8 cellular contexts compared by ENCODE assay signal in genomic region chrX:150365953-150366911, GRCh38. TPM values are rescaled to one million over a fixed set of nuclear protein-coding genes. Genes with fewer than 3 reads are reported as not detected.
A peak's percentile ranks its signal among the peaks of the same experiment; 100 is the strongest.
DNase-seq lines count a peak whose midpoint lies in the region; ATAC-seq and TF ChIP-seq lines count a peak whose summit lies in the region.

No MANE protein-coding gene starts in this region.

- CTCF ChIA-PET in AG04450 (lab: Charles Lee), result interaction anchor here (0.9 to 5.2 kb wide), 9 partner anchors 10 to 427 kb away, joined by 3 to 27 read pairs (median 5); no protein-coding TSS in a partner anchor
- CTCF ChIA-PET in activated naive CD4-positive, alpha-beta T cell treated with anti-CD3 and anti-CD28 coated beads, Interleukin-2, amount 10 ng/mL, durations not matched to agents 7 days and 5 days (lab: Charles Lee), result interaction anchor here (1.0 to 4.9 kb wide), 11 partner anchors 10 to 352 kb away, joined by 3 to 70 read pairs (median 4); no protein-coding TSS in a partner anchor

- no peaks in the 10 kb centered on the region for H3K36me3 Mint-ChIP-seq in activated naive CD4-positive, alpha-beta T cell treated with anti-CD3 and anti-CD28 coated beads, Interleukin-2, amount 10 ng/mL, durations not matched to agents 7 days and 5 days

- POLR2A ChIA-PET in AG04450 (lab: Yijun Ruan, JAX), result interaction anchor here (0.6 to 0.8 kb wide), 2 partner anchors 38 to 297 kb away, joined by 4 to 9 read pairs; no protein-coding TSS in a partner anchor

- no peaks in the 10 kb centered on the region for H3K9me3 Mint-ChIP-seq in activated naive CD4-positive, alpha-beta T cell treated with anti-CD3 and anti-CD28 coated beads, Interleukin-2, amount 10 ng/mL, durations not matched to agents 7 days and 5 days

- intact Hi-C loops in head of caudate nucleus (cut with DNase I), result loop anchor here (10.0 kb wide), 2 partner anchors 119 to 199 kb away; partner anchors contain the start of gene MTM1

- H3K27ac ChIP-seq in AG04450 (ENCODE audit: low read depth, low read length), result peak overlapping the region; percentile 85
- peak overlapping the region; percentile 96 for H3K27ac ChIP-seq in osteoblast (ENCODE audit: low read depth, low read length)

- no peaks in the 10 kb centered on the region for H3K9me3 ChIP-seq in AG04450 (ENCODE audit: control insufficient read depth, insufficient read depth, low read length)
- no peaks in the 10 kb centered on the region for H3K9me3 ChIP-seq in osteoblast (ENCODE audit: low read depth, low read length)

- peaks cover 13% of the 10 kb centered on the region for H3K4me1 ChIP-seq in osteoblast (ENCODE audit: insufficient read depth, low read length)

- peak overlapping the region; percentile 67 for H2AFZ ChIP-seq in osteoblast (ENCODE audit: low read length)

- peak overlapping the region; percentile 78 for H3K4me3 Mint-ChIP-seq in activated naive CD4-positive, alpha-beta T cell treated with anti-CD3 and anti-CD28 coated beads, Interleukin-2, amount 10 ng/mL, durations not matched to agents 7 days and 5 days

- no peaks in the 10 kb centered on the region for H3K36me3 ChIP-seq in osteoblast (ENCODE audit: insufficient read depth, low read length)

- peaks cover 24% of the 10 kb centered on the region for H3K4me1 Mint-ChIP-seq in activated naive CD4-positive, alpha-beta T cell treated with anti-CD3 and anti-CD28 coated beads, Interleukin-2, amount 10 ng/mL, durations not matched to agents 7 days and 5 days

- no peaks in the 10 kb centered on the region for H4K20me1 ChIP-seq in osteoblast (ENCODE audit: insufficient read depth, low read length)

- peak overlapping the region; percentile 74 for H3K4me3 ChIP-seq in AG04450 (ENCODE audit: low read depth, low read length)
- H3K4me3 ChIP-seq in osteoblast (ENCODE audit: insufficient read depth, low read length), result peak overlapping the region; percentile 78

- H3K27me3 ChIP-seq in AG04450 (ENCODE audit: control insufficient read depth, insufficient read depth, low read length) (no peaks in the 10 kb centered on the region), osteoblast (ENCODE audit: insufficient read depth, low read length) (no peaks in the 10 kb centered on the region)

- ATAC-seq in GM19351 (IDR thresholded peaks at IDR 0.05; ENCODE audit: unreplicated experiment), result no peak
- ATAC-seq in GM18517 (IDR thresholded peaks at IDR 0.05; ENCODE audit: unreplicated experiment), result no peak

- peak; percentile 25; the same call in 1 of the 2 replicates for TF ChIP-seq CTCF in AG04450 (IDR thresholded peaks at IDR 0.05; ENCODE audit: low read depth, low read length)
- TF ChIP-seq CTCF in osteoblast (IDR thresholded peaks at IDR 0.05; ENCODE audit: extremely low read depth, low read depth, low read length), result peak; percentile 18

- H3K4me2 ChIP-seq in osteoblast (ENCODE audit: insufficient read depth, low read length), result peak overlapping the region; percentile 82

- H3K27ac Mint-ChIP-seq in activated naive CD4-positive, alpha-beta T cell treated with anti-CD3 and anti-CD28 coated beads, Interleukin-2, amount 10 ng/mL, durations not matched to agents 7 days and 5 days, result peak overlapping the region; percentile 73

- H3K27me3 Mint-ChIP-seq in activated naive CD4-positive, alpha-beta T cell treated with anti-CD3 and anti-CD28 coated beads, Interleukin-2, amount 10 ng/mL, durations not matched to agents 7 days and 5 days, result peaks cover 45% of the 10 kb centered on the region

- DNase-seq in AG04450 (ENCODE audit: low read depth, low spot score) (no peak), HUDEP-2 (lab: John Stamatoyannopoulos, UW; ENCODE audit: unreplicated experiment in 76 of 76) (peak in 71 of 76 experiments; percentile 1 to 84 (median 50)), head of caudate nucleus (peak in 40 of 42 donors; percentile 19 to 77 (median 50)), osteoblast (ENCODE audit: insufficient read length, low spot score, missing footprints) (no peak), GF-D8 (lab: John Stamatoyannopoulos, UW) (no peak)
- peak; percentile 25 for DNase-seq in activated naive CD4-positive, alpha-beta T cell treated with anti-CD3 and anti-CD28 coated beads, Interleukin-2, amount 10 ng/mL, durations not matched to agents 7 days and 5 days

- H3K79me2 ChIP-seq in osteoblast (ENCODE audit: insufficient read depth, low read length), result peaks cover 33% of the 10 kb centered on the region

RNA-seq across cellular contexts. Expression of gene MAMLD1, which starts 3.1 kb away (rescaled TPM):
- polyA plus RNA-seq in AG04450 (2011; rRNA removed), result 3.7 and 5.3 TPM in 2 replicates
- polyA minus RNA-seq in AG04450 (2011; rRNA and poly(A)+ RNA removed), result 3.2 and 3.9 TPM in 2 replicates
- 2.7 and 3.3 TPM in 2 replicates for total RNA-seq in osteoblast

Comparison
In these comparisons a context has a peak if more than half of its experiments do, and no peak if none do; other contexts are left out.
1. DNase-seq: peak in HUDEP-2 (71 of 76), activated naive CD4-positive, alpha-beta T cell treated with anti-CD3 and anti-CD28 coated beads, Interleukin-2, amount 10 ng/mL, durations not matched to agents 7 days and 5 days (single experiment) and head of caudate nucleus (40 of 42); none in AG04450 (single experiment), osteoblast (single experiment) and GF-D8 (single experiment).